ENCODE assay signal across 21 cellular contexts in the genomic region with DNA sequence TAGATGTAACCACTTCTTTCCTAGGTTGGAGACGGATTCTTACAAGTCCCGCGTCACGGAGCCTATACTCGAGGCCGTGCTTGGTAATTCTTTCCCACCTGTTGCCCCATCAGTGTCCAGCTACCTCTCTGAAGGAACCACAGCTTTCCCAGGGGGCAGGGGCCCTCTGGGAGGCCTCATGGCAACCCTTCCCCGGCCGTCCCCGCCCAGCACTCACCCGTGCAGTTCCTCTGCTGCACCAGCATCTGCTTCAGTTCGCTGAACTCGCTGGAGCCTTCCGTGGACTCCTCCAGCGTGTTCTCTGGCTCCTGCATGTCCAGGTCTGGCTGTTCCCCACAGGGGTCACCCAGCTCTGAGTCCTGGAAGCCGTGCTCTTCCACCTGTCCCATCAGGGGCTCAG. TPM values are rescaled to one million over a fixed set of nuclear protein-coding genes. Genes with fewer than 3 reads are reported as not detected.
DNase-seq lines count a peak whose midpoint lies in the region; TF ChIP-seq lines count a peak whose summit lies in the region.
"Had no signal": no experiment of that assay in that cellular context is flagged by ENCODE, and none has a peak within 500 bp of the region (broad histone marks: within the 10 kb centered on the region; RNA-seq: fewer than 3 reads in every experiment).

No MANE protein-coding gene starts in this region.

- no peaks in the 10 kb centered on the region for H3K9me3 Mint-ChIP-seq in osteocyte (ENCODE audit: unreplicated experiment)
- H3K9me3 Mint-ChIP-seq: CD4-positive, CD25-positive, alpha-beta regulatory T cell; CD8-positive, alpha-beta T cell had no signal

- H3K27ac Mint-ChIP-seq in osteocyte (ENCODE audit: unreplicated experiment) = no peak overlapping the region
- H3K27ac Mint-ChIP-seq: CD4-positive, CD25-positive, alpha-beta regulatory T cell; CD8-positive, alpha-beta T cell had no signal

- H3K9me3 ChIP-seq in BLaER1 (peaks cover 14% of the 10 kb centered on the region), colonic mucosa (no peaks in the 10 kb centered on the region)
- H3K9me3 ChIP-seq: A549, Caco-2 had no signal

- TF ChIP-seq CTCF in colonic mucosa (IDR thresholded peaks at IDR 0.05) (no peak), osteocyte (IDR thresholded peaks at IDR 0.05) (no peak)

- H3K4me1 Mint-ChIP-seq in osteocyte (ENCODE audit: unreplicated experiment) = no peaks in the 10 kb centered on the region

- peaks cover 40% of the 10 kb centered on the region for H3K36me3 Mint-ChIP-seq in osteocyte (ENCODE audit: unreplicated experiment)

- H3K27me3 ChIP-seq in BLaER1 (no peaks in the 10 kb centered on the region), colonic mucosa (no peaks in the 10 kb centered on the region)

- peak; percentile 5 for DNase-seq in colonic mucosa
- DNase-seq in osteocyte (ENCODE audit: extremely low spot score, unreplicated experiment) = peak; percentile 66
- no peak for DNase-seq in NCI-H1694 treated with DMSO at 0.1 percent for 48 hours (lab: John Stamatoyannopoulos, UW)
- DNase-seq in Ammon's horn (ENCODE audit: low spot score) = no peak
- DNase-seq in DMS153 (lab: John Stamatoyannopoulos, UW) = no peak
- DNase-seq: 8988T; ACHN; AML-193; Caco-2; CD4-positive, CD25-positive, alpha-beta regulatory T cell; CD8-positive, alpha-beta T cell; DMS79; EL; GDM1; GM23248; H7; HCEC 1CT had no signal

- no peaks in the 10 kb centered on the region for H3K27me3 Mint-ChIP-seq in osteocyte (ENCODE audit: unreplicated experiment)
- H3K27me3 Mint-ChIP-seq: CD4-positive, CD25-positive, alpha-beta regulatory T cell had no signal

- peaks cover 92% of the 10 kb centered on the region for H3K36me3 ChIP-seq in BLaER1
- H3K36me3 ChIP-seq in colonic mucosa = peaks cover 5% of the 10 kb centered on the region

- no peaks in the 10 kb centered on the region for H4K20me1 ChIP-seq in BLaER1

- 0 out of 2 replicates have a peak overlapping the region, but pooled peaks have one; percentile 22 for H3K27ac ChIP-seq in BLaER1
- no peak overlapping the region for H3K27ac ChIP-seq in colonic mucosa
- H3K27ac ChIP-seq: A549, C4-2B, GM23248 had no signal

- no peak overlapping the region for H3K4me3 Mint-ChIP-seq in osteocyte (ENCODE audit: unreplicated experiment)
- H3K4me3 Mint-ChIP-seq: CD4-positive, CD25-positive, alpha-beta regulatory T cell; CD8-positive, alpha-beta T cell had no signal

- H3K4me1 ChIP-seq in BLaER1 (peaks cover 11% of the 10 kb centered on the region; the same call in 1 of the 2 replicates), colonic mucosa (no peaks in the 10 kb centered on the region)
- H3K4me1 ChIP-seq: A549, Caco-2 had no signal

- intact Hi-C loops in colonic mucosa (cut with DNase I) = no loop called here

- H3K9ac ChIP-seq in BLaER1 (no peak overlapping the region), colonic mucosa (ENCODE audit: low read depth in 2 of 2, low read length in 2 of 2) (no peak overlapping the region)
- H3K9ac ChIP-seq: GM23248 had no signal

- H3K4me3 ChIP-seq in BLaER1 (no peak overlapping the region), colonic mucosa (no peak overlapping the region)
- H3K4me3 ChIP-seq: A549, GM12878, GM23248 had no signal

- H3K4me2 ChIP-seq in BLaER1 = no peak overlapping the region
- H3K4me2 ChIP-seq: A549 had no signal

RNA-seq across cellular contexts. Expression of gene ZNF777, which starts 24.5 kb away (rescaled TPM):
- total RNA-seq in colonic mucosa (10 to 100 TPM in 1 of 2 donors, 1 to 10 TPM in 1; 9.5 to 13.1 TPM), osteocyte (16.3 and 17.1 TPM in 2 replicates)

Comparison
In these comparisons a context has a peak if more than half of its experiments do, and no peak if none do; other contexts are left out.
1. DNase-seq: peak in colonic mucosa (single experiment) and osteocyte (single experiment); none in NCI-H1694 treated with DMSO at 0.1 percent for 48 hours (single experiment), Ammon's horn (single experiment) and DMS153 (single experiment).